In genomic region chr18:8890503-8890902, GRCh38 we compare ENCODE assay signal across 8 cellular contexts.
DNase-seq lines count a peak whose midpoint lies in the region; ATAC-seq, FAIRE-seq and TF ChIP-seq lines count a peak whose summit lies in the region.
"Not testable (repeated sequence)": the region's sequence is repeated elsewhere in the genome, so short reads cannot be mapped to it uniquely, and the experiment has no call there.

No MANE protein-coding gene starts in this region.

- H3K9me3 ChIP-seq in GM23248 (ENCODE audit: low read depth); HUES64 (ENCODE audit: insufficient read depth, low read depth, low read length); SJSA1 (replicated peaks); pancreas: not testable (repeated sequence)

- H3K9ac ChIP-seq in GM23248, result not testable (repeated sequence)
- H3K9ac ChIP-seq in HUES64 (ENCODE audit: low read depth, low read length), result peak overlapping the region; percentile 62; the same call in 1 of the 2 replicates

- H3K27ac ChIP-seq in GM23248, result peak overlapping the region; percentile 37
- peak overlapping the region; percentile 86 for H3K27ac ChIP-seq in HUES64 (ENCODE audit: low read depth, low read length)
- H3K27ac ChIP-seq in SJSA1, result peak overlapping the region; percentile 89
- peak overlapping the region; percentile 36 for H3K27ac ChIP-seq in brain microvascular endothelial cell
- H3K27ac ChIP-seq in epithelial cell of prostate, result peak overlapping the region; percentile 66
- peak overlapping the region in 2 of 4 donors; percentile 19 to 40 for H3K27ac ChIP-seq in pancreas

- not testable (repeated sequence) for TF ChIP-seq CTCF in brain microvascular endothelial cell (IDR thresholded peaks at IDR 0.05; ENCODE audit: low read depth, low read length, missing control alignments); pancreas (IDR thresholded peaks at IDR 0.05)

- not testable (repeated sequence) for H2AFZ ChIP-seq in GM23248

- peak in 3 of 4 donors; percentile 8 to 23 (median 16) for ATAC-seq in pancreas

- intact Hi-C loops in pancreas (cut with DNase I), result not testable (repeated sequence)

- peak overlapping the region; percentile 31 for H3K4me2 ChIP-seq in GM23248 (ENCODE audit: unreplicated experiment)

- H3K27me3 ChIP-seq in GM23248 (replicated peaks; ENCODE audit: insufficient read depth); HUES64 (ENCODE audit: insufficient read depth, low read length); SJSA1 (replicated peaks); brain microvascular endothelial cell (replicated peaks); pancreas: not testable (repeated sequence)

- H3K4me3 ChIP-seq in GM23248; SJSA1; brain microvascular endothelial cell (ENCODE audit: low read depth, low read length); pancreas: not testable (repeated sequence)
- peak overlapping the region; percentile 20; the same call in 1 of the 2 replicates for H3K4me3 ChIP-seq in HUES64 (ENCODE audit: low read length)

- not testable (repeated sequence) for H3K36me3 ChIP-seq in GM23248 (ENCODE audit: low read depth); HUES64 (ENCODE audit: insufficient read depth, low read length); SJSA1; brain microvascular endothelial cell (replicated peaks); pancreas

- H3K9me2 ChIP-seq in GM23248 (ENCODE audit: insufficient read depth), result not testable (repeated sequence)

- peak; percentile 25 for FAIRE-seq in A204.1 (lab: Jason Lieb, UNC)
- not testable (repeated sequence) for FAIRE-seq in pancreas (lab: Jason Lieb, UNC)

- H3K4me1 ChIP-seq in GM23248 (ENCODE audit: insufficient read depth) (peaks cover 40% of the 10 kb centered on the region), HUES64 (ENCODE audit: insufficient read depth, low read length) (peaks cover 19% of the 10 kb centered on the region), SJSA1 (replicated peaks) (peaks cover 35% of the 10 kb centered on the region)
- H3K4me1 ChIP-seq in pancreas, result not testable (repeated sequence)

- peaks cover 22% of the 10 kb centered on the region; the same call in 1 of the 2 replicates for H3F3A ChIP-seq in GM23248 (ENCODE audit: insufficient read depth)

- in situ Hi-C loops in GM23248 (cut with MboI); brain microvascular endothelial cell (cut with HindIII; ENCODE audit: low pct_ligation_motif_present, low sequenced_read_pairs): not testable (repeated sequence)

- WGBS in GM23248 (ENCODE audit: low coverage in 1 of 2, low lambda C conversion rate in 2 of 2, missing lambda C conversion rate in 2 of 2), 2 experiments, result 58 to 61% methylated on average over 3 of the region's 3 CpGs
- WGBS in HUES64, result 78% methylated on average over 2 of the region's 3 CpGs
- 50 to 53% methylated on average over 3 of the region's 3 CpGs for whole genome bisulfite sequencing in pancreas, 2 donors

- H3K79me2 ChIP-seq in GM23248 (ENCODE audit: insufficient read depth), result not testable (repeated sequence)

- H4K20me1 ChIP-seq in GM23248 (ENCODE audit: insufficient read depth), result not testable (repeated sequence)

- DNase-seq in GM23248; SJSA1 (ENCODE audit: low read depth in 1 of 2, low spot score in 2 of 2); brain microvascular endothelial cell; epithelial cell of prostate (ENCODE audit: low read depth, low spot score); pancreas: not testable (repeated sequence)
- DNase-seq in kidney glomerular epithelial cell (lab: John Stamatoyannopoulos, UW), result peak; percentile 91
